ENCODE assay signal across 17 cellular contexts in the genomic region with DNA sequence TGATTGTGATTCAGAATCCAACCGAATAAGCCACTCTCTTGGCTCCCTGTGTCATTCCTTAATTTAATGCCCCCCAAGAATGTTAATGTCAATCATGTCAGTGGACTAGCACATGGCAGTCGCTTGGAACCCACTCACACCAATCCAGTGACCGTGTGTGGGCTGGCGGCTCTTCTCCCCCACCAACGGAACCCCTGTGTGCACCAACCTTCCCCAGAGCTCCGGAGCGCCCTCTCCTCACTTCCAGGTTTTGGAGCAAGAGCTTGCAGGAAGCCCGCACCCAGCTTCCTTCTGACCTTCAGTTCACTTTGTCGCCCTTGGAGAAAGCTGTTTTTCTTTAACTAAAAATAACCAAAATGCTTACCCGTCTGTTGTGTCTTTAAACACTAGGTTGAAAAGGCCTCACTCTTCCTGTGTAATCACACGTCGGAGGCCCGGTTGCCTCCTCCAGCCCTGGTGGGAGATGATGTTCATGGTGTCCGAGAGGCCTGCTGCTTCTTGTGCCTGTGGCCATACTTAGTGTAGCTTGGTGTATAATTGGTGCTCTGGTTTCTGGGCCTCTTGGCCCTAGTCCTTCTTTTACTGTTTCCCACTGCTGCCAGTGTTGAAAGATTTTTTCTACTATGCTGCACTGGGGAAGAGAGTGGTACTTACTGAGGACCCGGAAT. TPM values are rescaled to one million over a fixed set of nuclear protein-coding genes. Genes with fewer than 3 reads are reported as not detected.
A peak's percentile ranks its signal among the peaks of the same experiment; 100 is the strongest.
DNase-seq lines count a peak whose midpoint lies in the region; ATAC-seq and TF ChIP-seq lines count a peak whose summit lies in the region.
"Had no signal": no experiment of that assay in that cellular context is flagged by ENCODE, and none has a peak within 500 bp of the region (broad histone marks: within the 10 kb centered on the region; RNA-seq: fewer than 3 reads in every experiment).

No MANE protein-coding gene starts in this region.

- H3K27me3 ChIP-seq in spleen (replicated peaks in 1 of 7) = no peaks in the 10 kb centered on the region

- WGBS in spleen, 5 donors = 72 to 84% (median 75%) methylated on average over 15 of the region's 15 CpGs

- peak overlapping the region; percentile 39 to 80 (median 74) for H3K27ac ChIP-seq in spleen

- H3K9me3 ChIP-seq in spleen = no peaks in the 10 kb centered on the region

- no peak overlapping the region for H3K4me3 Mint-ChIP-seq in activated naive CD4-positive, alpha-beta T cell treated with anti-CD3 and anti-CD28 coated beads, Interleukin-2, amount 50 U/mL, for 24 hours
- H3K4me3 Mint-ChIP-seq in IgD-negative memory B cell = no peak overlapping the region
- H3K4me3 Mint-ChIP-seq in chondrocyte (ENCODE audit: unreplicated experiment) = no peak overlapping the region
- H3K4me3 Mint-ChIP-seq: H9 had no signal

- TF ChIP-seq POLR2A in spleen (IDR thresholded peaks at IDR 0.05) = no peak

- peak overlapping the region; percentile 79 for H3K27ac Mint-ChIP-seq in activated naive CD4-positive, alpha-beta T cell treated with anti-CD3 and anti-CD28 coated beads, Interleukin-2, amount 50 U/mL, for 24 hours
- peak overlapping the region in 2 of 3 donors; percentile 55 to 63 for H3K27ac Mint-ChIP-seq in IgD-negative memory B cell
- no peak overlapping the region for H3K27ac Mint-ChIP-seq in chondrocyte (ENCODE audit: unreplicated experiment)

- H3K4me1 ChIP-seq in spleen = peaks cover 6 to 51% (median 30%) of the 10 kb centered on the region in 6 donors

- peaks cover 0 to 68% (median 42%) of the 10 kb centered on the region in 6 donors for H3K36me3 ChIP-seq in spleen

- H3K27me3 Mint-ChIP-seq in activated naive CD4-positive, alpha-beta T cell treated with anti-CD3 and anti-CD28 coated beads, Interleukin-2, amount 50 U/mL, for 24 hours = no peaks in the 10 kb centered on the region
- H3K27me3 Mint-ChIP-seq in IgD-negative memory B cell (peaks cover 3% of the 10 kb centered on the region), chondrocyte (ENCODE audit: low read depth) (no peaks in the 10 kb centered on the region)

- DNase-seq in activated naive CD4-positive, alpha-beta T cell treated with anti-CD3 and anti-CD28 coated beads, Interleukin-2, amount 50 U/mL, for 16 hours = no peak
- DNase-seq in chondrocyte (ENCODE audit: low spot score) (peak; percentile 57), spleen (peak; percentile 69), left colon (no peak), cerebellar cortex (ENCODE audit: low spot score) (no peak)
- DNase-seq in stimulated activated naive CD4-positive, alpha-beta T cell treated with Interleukin-2 at 50 U/mL for 16 hours (lab: John Stamatoyannopoulos, UW) = no peak
- DNase-seq: activated CD8-positive, alpha-beta memory T cell treated with anti-CD3 and anti-CD28 coated beads for 24 hours; anterior cingulate cortex; H9; NCI-H187; NCI-H774; trophoblast cell had no signal

- H3K4me1 Mint-ChIP-seq in activated naive CD4-positive, alpha-beta T cell treated with anti-CD3 and anti-CD28 coated beads, Interleukin-2, amount 50 U/mL, for 24 hours = peaks cover 31% of the 10 kb centered on the region
- H3K4me1 Mint-ChIP-seq in IgD-negative memory B cell (peaks cover 16 to 24% (median 21%) of the 10 kb centered on the region in 3 donors), chondrocyte (ENCODE audit: low read depth) (peaks cover under 1% of the 10 kb centered on the region)

- no peaks in the 10 kb centered on the region for H3K9me3 Mint-ChIP-seq in activated naive CD4-positive, alpha-beta T cell treated with anti-CD3 and anti-CD28 coated beads, Interleukin-2, amount 50 U/mL, for 24 hours
- no peaks in the 10 kb centered on the region for H3K9me3 Mint-ChIP-seq in IgD-negative memory B cell
- H3K9me3 Mint-ChIP-seq in chondrocyte (ENCODE audit: low read depth) = no peaks in the 10 kb centered on the region

- H3K4me3 ChIP-seq in spleen = no peak overlapping the region
- H3K4me3 ChIP-seq: K562 had no signal

- intact Hi-C loops in spleen (cut with DNase I; ENCODE audit: low total_unique reads) = loop anchor here (5.0 kb wide), 1 partner anchor 167 kb away; no protein-coding TSS in a partner anchor
- intact Hi-C loops in left colon (cut with DNase I, micrococcal nuclease) = no loop called here

- ATAC-seq in left colon = no peak
- ATAC-seq: esophagus mucosa, K562, Right ventricle myocardium inferior had no signal

- TF ChIP-seq CTCF in chondrocyte (IDR thresholded peaks at IDR 0.05) (no peak), spleen (IDR thresholded peaks at IDR 0.05 in 8 of 11, conservative IDR thresholded peaks at IDR 0.05 in 3 of 11) (no peak)

- H3K36me3 Mint-ChIP-seq in activated naive CD4-positive, alpha-beta T cell treated with anti-CD3 and anti-CD28 coated beads, Interleukin-2, amount 50 U/mL, for 24 hours = peaks cover 3% of the 10 kb centered on the region
- peaks cover 8% of the 10 kb centered on the region for H3K36me3 Mint-ChIP-seq in IgD-negative memory B cell
- peaks cover 44% of the 10 kb centered on the region for H3K36me3 Mint-ChIP-seq in chondrocyte (ENCODE audit: low read depth)

RNA-seq across cellular contexts. Expression of a gene that starts 17.8 kb away (rescaled TPM):
- polyA plus RNA-seq in IgD-negative memory B cell = 8.6 TPM
- total RNA-seq in chondrocyte = 49.4 to 128 TPM (median 120 TPM) in 3 replicates
- 10 to 100 TPM; 13.0 to 34.0 (median 26.0) TPM for total RNA-seq in spleen
- 10 to 100 TPM; 47.3 to 56.7 (median 54.2) TPM for polyA plus RNA-seq in spleen
- total RNA-seq in left colon = 10 to 100 TPM; 42.8 to 47.7 TPM
- polyA plus RNA-seq: K562 had no signal

RNA-seq across cellular contexts. Expression of a gene that starts 24.5 kb away (rescaled TPM):
- polyA plus RNA-seq in IgD-negative memory B cell (333 TPM), spleen (100 to 1,000 TPM; 151 to 190 (median 166) TPM)
- total RNA-seq in chondrocyte (111 to 204 TPM (median 199 TPM) in 3 replicates), spleen (100 to 1,000 TPM in 3 of 7 donors, 10 to 100 TPM in 4; 72.0 to 209 (median 91.9) TPM), left colon (100 to 1,000 TPM; 115 TPM)

Comparison
In these comparisons a context has a peak if more than half of its experiments do, and no peak if none do; other contexts are left out.
1. DNase-seq: peak in chondrocyte (single experiment) and spleen (single experiment); none in activated naive CD4-positive, alpha-beta T cell treated with anti-CD3 and anti-CD28 coated beads, Interleukin-2, amount 50 U/mL, for 16 hours (single experiment), left colon (0 of 2), cerebellar cortex (single experiment) and stimulated activated naive CD4-positive, alpha-beta T cell treated with Interleukin-2 at 50 U/mL for 16 hours (single experiment).